Comparison of ENCODE assay signal across 8 cellular contexts in the genomic region with DNA sequence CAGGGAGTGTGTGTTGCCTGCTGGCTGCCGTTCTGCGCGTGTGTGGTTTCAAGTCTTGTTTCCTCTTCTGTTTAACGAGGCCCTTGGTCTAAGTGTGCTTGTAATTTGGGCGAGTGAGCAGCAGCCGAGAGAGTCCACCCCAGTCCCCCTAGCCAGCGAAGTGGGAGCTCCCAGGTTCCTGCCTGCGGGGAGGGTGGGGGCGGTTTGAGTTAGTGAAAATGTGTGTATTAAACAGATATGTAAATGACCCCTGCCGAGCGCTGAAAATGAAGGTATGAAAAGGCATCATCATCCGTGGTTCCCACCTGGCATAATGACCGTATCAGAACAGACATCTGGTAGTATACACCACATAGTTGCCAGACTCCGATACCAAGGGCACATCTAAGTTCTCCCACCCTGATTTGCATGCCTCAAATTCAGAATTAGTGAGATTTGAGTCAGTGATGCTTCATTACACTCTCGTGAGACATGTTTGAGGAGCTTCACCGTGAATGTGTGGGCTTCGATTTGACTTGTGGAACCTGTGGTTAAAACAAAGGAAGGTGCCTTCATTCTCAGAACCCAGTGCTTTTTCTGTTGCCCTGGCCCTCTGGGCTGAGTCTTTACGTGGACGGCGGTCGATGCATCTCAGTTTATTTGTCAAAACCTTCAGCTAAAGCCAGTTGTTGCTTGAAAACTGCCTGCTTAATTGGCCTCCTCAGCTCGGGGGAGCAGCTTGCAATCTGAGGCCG.
A peak's percentile ranks its signal among the peaks of the same experiment; 100 is the strongest.
DNase-seq lines count a peak whose midpoint lies in the region; ATAC-seq, FAIRE-seq and TF ChIP-seq lines count a peak whose summit lies in the region.

No MANE protein-coding gene starts in this region.

- TF ChIP-seq POLR2A in GM12891 (IDR thresholded peaks at IDR 0.05; ENCODE audit: low read depth, low read length): no peak

- H2BK15ac ChIP-seq in mesendoderm (replicated peaks; ENCODE audit: low read depth): no peak overlapping the region

- H3K27me3 ChIP-seq in Loucy (ENCODE audit: insufficient read depth, low read length, poor library complexity, severe bottlenecking): no peaks in the 10 kb centered on the region
- H3K27me3 ChIP-seq in mesendoderm (ENCODE audit: insufficient read depth, low read length, poor library complexity): no peaks in the 10 kb centered on the region

- no peak overlapping the region for H3K18ac ChIP-seq in mesendoderm (ENCODE audit: low read length)

- H4K5ac ChIP-seq in mesendoderm (ENCODE audit: low read length): no peak overlapping the region

- no CpG with 5 or more reads among the region's 23 CpGs for WGBS in mesendoderm (ENCODE audit: extremely low coverage, insufficient coverage, low lambda C conversion rate)

- H3K36me3 ChIP-seq in Loucy (ENCODE audit: insufficient read depth, low read length) (peaks cover 13% of the 10 kb centered on the region; the same call in 1 of the 2 replicates), mesendoderm (ENCODE audit: control insufficient read depth, insufficient read depth, low read length) (no peaks in the 10 kb centered on the region)

- no peaks in the 10 kb centered on the region for H3K79me1 ChIP-seq in mesendoderm (ENCODE audit: low read length)

- H4K8ac ChIP-seq in mesendoderm (ENCODE audit: low read depth, low read length): no peak overlapping the region

- no peak overlapping the region for H3K56ac ChIP-seq in mesendoderm (ENCODE audit: low read length)

- peaks cover 65% of the 10 kb centered on the region for H3K4me1 Mint-ChIP-seq in activated naive CD8-positive, alpha-beta T cell treated with anti-CD3 and anti-CD28 coated beads, Interleukin-2, amount 50 U/mL, for 24 hours

- no peaks in the 10 kb centered on the region for H3K9me2 ChIP-seq in Loucy (replicated peaks; ENCODE audit: low read depth, low read length)

- no peaks in the 10 kb centered on the region for H4K20me1 ChIP-seq in Loucy (ENCODE audit: insufficient read depth, low read length, poor library complexity, severe bottlenecking)

- no peak overlapping the region for H2BK5ac ChIP-seq in mesendoderm (ENCODE audit: low read length)

- H3K4me1 ChIP-seq in Loucy (ENCODE audit: insufficient read depth, low read length, poor library complexity, severe bottlenecking): peaks cover 52% of the 10 kb centered on the region
- peaks cover 3% of the 10 kb centered on the region for H3K4me1 ChIP-seq in mesendoderm (ENCODE audit: control insufficient read depth, low read depth, low read length)

- H2AFZ ChIP-seq in Loucy (ENCODE audit: low read length): 0 out of 2 replicates have a peak overlapping the region, but pooled peaks have one; percentile 3

- H3K27ac Mint-ChIP-seq in activated naive CD8-positive, alpha-beta T cell treated with anti-CD3 and anti-CD28 coated beads, Interleukin-2, amount 50 U/mL, for 24 hours: peak overlapping the region; percentile 97

- peaks cover 4% of the 10 kb centered on the region; the same call in 1 of the 2 replicates for H3F3A ChIP-seq in Loucy (ENCODE audit: low read depth)

- ATAC-seq in GM21717 (IDR thresholded peaks at IDR 0.05; ENCODE audit: unreplicated experiment): peak; percentile 71
- peak; percentile 96 for ATAC-seq in activated naive CD8-positive, alpha-beta T cell treated with anti-CD3 and anti-CD28 coated beads, Interleukin-2, amount 50 U/mL, for 24 hours

- no peaks in the 10 kb centered on the region for H3K9me3 ChIP-seq in Loucy (ENCODE audit: insufficient read depth, low read depth, low read length)

- peak overlapping the region; percentile 61 for H3K9ac ChIP-seq in Loucy (ENCODE audit: low read depth, low read length, poor library complexity, severe bottlenecking)
- no peak overlapping the region for H3K9ac ChIP-seq in mesendoderm (ENCODE audit: low read length)

- H3K4me2 ChIP-seq in Loucy (ENCODE audit: low read depth, low read length, poor library complexity, severe bottlenecking): peak overlapping the region; percentile 54
- H3K4me2 ChIP-seq in mesendoderm (ENCODE audit: low read length): no peak overlapping the region

- H3K23ac ChIP-seq in mesendoderm (ENCODE audit: low read length): no peak overlapping the region

- H2AK5ac ChIP-seq in mesendoderm (ENCODE audit: low read length): no peak overlapping the region

- no peaks in the 10 kb centered on the region for H3K27me3 Mint-ChIP-seq in activated naive CD8-positive, alpha-beta T cell treated with anti-CD3 and anti-CD28 coated beads, Interleukin-2, amount 50 U/mL, for 24 hours

- no peak overlapping the region for H2BK120ac ChIP-seq in mesendoderm (ENCODE audit: low read depth, low read length)

- FAIRE-seq in GM12891 (lab: Jason Lieb, UNC): peak; percentile 99

- H3K79me2 ChIP-seq in Loucy (ENCODE audit: insufficient read depth, low read length) (peaks cover 4% of the 10 kb centered on the region; the same call in 1 of the 2 replicates), mesendoderm (ENCODE audit: control insufficient read depth, insufficient read depth, low read length) (no peaks in the 10 kb centered on the region)

- DNase-seq in GM12891 (ENCODE audit: insufficient read length, low spot score): peak; percentile 87
- DNase-seq in activated naive CD8-positive, alpha-beta T cell treated with anti-CD3 and anti-CD28 coated beads, Interleukin-2, amount 50 U/mL, for 24 hours: peak; percentile 74
- peak; percentile 80 for DNase-seq in stimulated activated naive CD4-positive, alpha-beta T cell treated with Interleukin-2 at 50 U/mL for 16 hours (lab: John Stamatoyannopoulos, UW)
- no peak for DNase-seq in ureter (ENCODE audit: low spot score)
- DNase-seq in mesendoderm: no peak
- DNase-seq in AG08396 (ENCODE audit: low spot score): no peak

- H3K36me3 Mint-ChIP-seq in activated naive CD8-positive, alpha-beta T cell treated with anti-CD3 and anti-CD28 coated beads, Interleukin-2, amount 50 U/mL, for 24 hours (ENCODE audit: low read depth): peaks cover 44% of the 10 kb centered on the region

- H3K9me3 Mint-ChIP-seq in activated naive CD8-positive, alpha-beta T cell treated with anti-CD3 and anti-CD28 coated beads, Interleukin-2, amount 50 U/mL, for 24 hours: no peaks in the 10 kb centered on the region

- H3K4me3 ChIP-seq in Loucy (ENCODE audit: low read length, poor library complexity, severe bottlenecking) (peak overlapping the region; percentile 51), mesendoderm (ENCODE audit: low read length) (no peak overlapping the region)

- TF ChIP-seq CTCF in Loucy (conservative IDR thresholded peaks at IDR 0.05; ENCODE audit: low read length): no peak

- H3K27ac ChIP-seq in mesendoderm (ENCODE audit: low read depth, low read length): no peak overlapping the region

- no peak overlapping the region for H3K4ac ChIP-seq in mesendoderm (ENCODE audit: low read depth, low read length)

- peak overlapping the region; percentile 67 for H3K4me3 Mint-ChIP-seq in activated naive CD8-positive, alpha-beta T cell treated with anti-CD3 and anti-CD28 coated beads, Interleukin-2, amount 50 U/mL, for 24 hours

TF ChIP-seq in GM12891, 5 proteins besides CTCF, POLR2A, EP300 and RAD21:
- TF ChIP-seq POU2F2 (IDR thresholded peaks at IDR 0.05; ENCODE audit: low read depth, low read length) (peak; percentile 99), TAF1 (IDR thresholded peaks at IDR 0.05; ENCODE audit: low read depth, low read length) (no peak)
TF ChIP-seq in GM12891: peak in this region for 1.

Comparison
In these comparisons a context has a peak if more than half of its experiments do, and no peak if none do; other contexts are left out.
1. DNase-seq: peak in GM12891 (single experiment), activated naive CD8-positive, alpha-beta T cell treated with anti-CD3 and anti-CD28 coated beads, Interleukin-2, amount 50 U/mL, for 24 hours (single experiment) and stimulated activated naive CD4-positive, alpha-beta T cell treated with Interleukin-2 at 50 U/mL for 16 hours (single experiment); none in ureter (single experiment), mesendoderm (single experiment) and AG08396 (single experiment).